ENCODE assay signal across 22 cellular contexts in genomic region chr1:22163137-22163536, GRCh38. TPM values are rescaled to one million over a fixed set of nuclear protein-coding genes. Genes with fewer than 3 reads are reported as not detected.
"Had no signal": no experiment of that assay in that cellular context is flagged by ENCODE, and none has a peak within 500 bp of the region (broad histone marks: within the 10 kb centered on the region; RNA-seq: fewer than 3 reads in every experiment).

No MANE protein-coding gene starts in this region.

- H3K4me3 Mint-ChIP-seq: activated naive CD4-positive, alpha-beta T cell treated with anti-CD3 and anti-CD28 coated beads, Interleukin-2, amount 50 U/mL, for 24 hours; immature natural killer cell; naive B cell; neural crest cell had no signal

- DNase-seq: activated CD4-positive, alpha-beta T cell treated with anti-CD3 and anti-CD28 coated beads for 1 hour; activated CD8-positive, alpha-beta memory T cell treated with anti-CD3 and anti-CD28 coated beads for 24 hours; activated CD8-positive, alpha-beta memory T cell treated with anti-CD3 and anti-CD28 coated beads, Interleukin-2, amount 50 U/mL, for 48 hours; activated effector memory CD4-positive, alpha-beta T cell treated with anti-CD3 and anti-CD28 coated beads, Interleukin-2, amount 50 U/mL, for 16 hours; activated T-cell treated with anti-CD3 and anti-CD28 coated beads, Interleukin-2, amount 50 U/mL, for 48 hours; cortex of kidney; effector CD4-positive, alpha-beta T cell; immature natural killer cell; kidney glomerular epithelial cell; left ventricle myocardium superior; naive B cell; stimulated activated CD4-positive, alpha-beta T cell treated with anti-CD3 and anti-CD28 coated beads, Interleukin-2, amount 100 ng/mL, for 24 hours; stimulated activated naive CD4-positive, alpha-beta T cell treated with Interleukin-2 at 50 U/mL for 16 hours; thyroid gland had no signal

- H3K36me3 Mint-ChIP-seq: activated naive CD4-positive, alpha-beta T cell treated with anti-CD3 and anti-CD28 coated beads, Interleukin-2, amount 50 U/mL, for 24 hours; naive B cell had no signal

- H3K4me1 Mint-ChIP-seq: activated naive CD4-positive, alpha-beta T cell treated with anti-CD3 and anti-CD28 coated beads, Interleukin-2, amount 50 U/mL, for 24 hours; neural crest cell had no signal

- H3K27me3 Mint-ChIP-seq: activated naive CD4-positive, alpha-beta T cell treated with anti-CD3 and anti-CD28 coated beads, Interleukin-2, amount 50 U/mL, for 24 hours had no signal

- H3K9me3 ChIP-seq: ascending aorta, gastroesophageal sphincter, prostate gland, right atrium auricular region, thyroid gland had no signal

- H3K4me3 ChIP-seq: ascending aorta, gastroesophageal sphincter, prostate gland, right atrium auricular region, thyroid gland had no signal

- H3K27ac ChIP-seq: ascending aorta, gastroesophageal sphincter, prostate gland, right atrium auricular region, thyroid gland, VCaP had no signal

- H3K4me1 ChIP-seq: ascending aorta, gastroesophageal sphincter, prostate gland, right atrium auricular region, thyroid gland had no signal

- H3K27me3 ChIP-seq: ascending aorta, gastroesophageal sphincter, right atrium auricular region, thyroid gland had no signal

- H3K27ac Mint-ChIP-seq: activated naive CD4-positive, alpha-beta T cell treated with anti-CD3 and anti-CD28 coated beads, Interleukin-2, amount 50 U/mL, for 24 hours; immature natural killer cell had no signal

- ATAC-seq: esophagus mucosa, left ventricle myocardium superior had no signal

- H3K36me3 ChIP-seq: ascending aorta, gastroesophageal sphincter, prostate gland, right atrium auricular region, thyroid gland had no signal

RNA-seq across cellular contexts. Expression of gene WNT4, which starts 20.2 kb away (rescaled TPM):
- total RNA-seq: ascending aorta had no signal
